In genomic region chr5:135667662-135668061, GRCh38 we compare ENCODE assay signal across 1 cellular context.
TF ChIP-seq lines count a peak whose summit lies in the region.

No MANE protein-coding gene starts in this region.

TF ChIP-seq in GM23338, 12 proteins besides CTCF, POLR2A, EP300 and RAD21:
- no peak for TF ChIP-seq REST (IDR thresholded peaks at IDR 0.05; ENCODE audit: unreplicated experiment)
- TF ChIP-seq JUNB (IDR thresholded peaks at IDR 0.05; ENCODE audit: unreplicated experiment) = no peak
- TF ChIP-seq ZNF331 (CRISPR knock-in tag; IDR thresholded peaks at IDR 0.05; ENCODE audit: low read depth) = no peak
- no peak for TF ChIP-seq ETS1 (IDR thresholded peaks at IDR 0.05)
- TF ChIP-seq POLR2AphosphoS5 (IDR thresholded peaks at IDR 0.05; ENCODE audit: low read depth) = no peak
- no peak for TF ChIP-seq NANOG (IDR thresholded peaks at IDR 0.05; ENCODE audit: borderline replicate concordance)
- no peak for TF ChIP-seq ZNF462 (CRISPR knock-in tag; IDR thresholded peaks at IDR 0.05)
- no peak for TF ChIP-seq EZH2phosphoT487 (IDR thresholded peaks at IDR 0.05; ENCODE audit: unreplicated experiment)
- TF ChIP-seq CREB1 (CRISPR knock-in tag; IDR thresholded peaks at IDR 0.05; ENCODE audit: low read depth) = no peak
- TF ChIP-seq STAT1 (IDR thresholded peaks at IDR 0.05; ENCODE audit: unreplicated experiment) = no peak
- TF ChIP-seq ZNF114 (CRISPR knock-in tag; IDR thresholded peaks at IDR 0.05) = no peak
- TF ChIP-seq EZH2 (IDR thresholded peaks at IDR 0.05; ENCODE audit: low read depth, unreplicated experiment) = no peak
